15 cellular contexts compared by ENCODE assay signal in genomic region chr17:45388604-45389325, GRCh38.
DNase-seq lines count a peak whose midpoint lies in the region; ATAC-seq and TF ChIP-seq lines count a peak whose summit lies in the region.
"Had no signal": no experiment of that assay in that cellular context is flagged by ENCODE, and none has a peak within 500 bp of the region (broad histone marks: within the 10 kb centered on the region; RNA-seq: fewer than 3 reads in every experiment).

No MANE protein-coding gene starts in this region.

- H3K4me3 Mint-ChIP-seq in activated naive CD8-positive, alpha-beta T cell, result peak overlapping the region; percentile 28
- H3K4me3 Mint-ChIP-seq in activated naive CD8-positive, alpha-beta T cell treated with anti-CD3 and anti-CD28 coated beads, Interleukin-2, amount 50 U/mL, for 24 hours, result no peak overlapping the region

- H3K27ac Mint-ChIP-seq in activated naive CD8-positive, alpha-beta T cell, result no peak overlapping the region
- no peak overlapping the region for H3K27ac Mint-ChIP-seq in activated naive CD8-positive, alpha-beta T cell treated with anti-CD3 and anti-CD28 coated beads, Interleukin-2, amount 50 U/mL, for 24 hours

- H3K4me1 Mint-ChIP-seq in activated naive CD8-positive, alpha-beta T cell (ENCODE audit: low read depth), result peaks cover 15% of the 10 kb centered on the region
- peaks cover 24% of the 10 kb centered on the region for H3K4me1 Mint-ChIP-seq in activated naive CD8-positive, alpha-beta T cell treated with anti-CD3 and anti-CD28 coated beads, Interleukin-2, amount 50 U/mL, for 24 hours

- no peak for DNase-seq in activated naive CD8-positive, alpha-beta T cell treated with anti-CD3 and anti-CD28 coated beads, Interleukin-2, amount 50 U/mL, for 24 hours
- DNase-seq in T1000 (lab: John Stamatoyannopoulos, UW) (peak; percentile 39), fibroblast of mammary gland (ENCODE audit: low read depth) (peak; percentile 71), stromal cell of bone marrow (ENCODE audit: low read depth) (peak; percentile 19), NCI-H1436 (lab: John Stamatoyannopoulos, UW) (no peak), NCI-H146 (lab: John Stamatoyannopoulos, UW) (no peak)
- DNase-seq: activated CD4-positive, alpha-beta T cell treated with anti-CD3 and anti-CD28 coated beads, Interleukin-2, amount 50 U/mL, for 1 hour; COR-L47; GDM1; left ventricle myocardium superior; psoas muscle; SIG-M5 had no signal

- no peak for TF ChIP-seq CTCF in fibroblast of mammary gland (conservative IDR thresholded peaks at IDR 0.05; ENCODE audit: control insufficient read depth, insufficient read depth, low read depth, low read length)

- H3K9me3 Mint-ChIP-seq in activated naive CD8-positive, alpha-beta T cell (ENCODE audit: low read depth), result no peaks in the 10 kb centered on the region
- H3K9me3 Mint-ChIP-seq in activated naive CD8-positive, alpha-beta T cell treated with anti-CD3 and anti-CD28 coated beads, Interleukin-2, amount 50 U/mL, for 24 hours, result no peaks in the 10 kb centered on the region

- H3K36me3 Mint-ChIP-seq in activated naive CD8-positive, alpha-beta T cell, result no peaks in the 10 kb centered on the region
- H3K36me3 Mint-ChIP-seq in activated naive CD8-positive, alpha-beta T cell treated with anti-CD3 and anti-CD28 coated beads, Interleukin-2, amount 50 U/mL, for 24 hours (ENCODE audit: low read depth), result no peaks in the 10 kb centered on the region

- H3K4me3 ChIP-seq in fibroblast of mammary gland (ENCODE audit: control insufficient read depth, low read depth, low read length), result no peak overlapping the region
- H3K4me3 ChIP-seq: psoas muscle, suprapubic skin had no signal

- H3K27me3 Mint-ChIP-seq in activated naive CD8-positive, alpha-beta T cell, result peaks cover 1% of the 10 kb centered on the region
- peaks cover 6% of the 10 kb centered on the region for H3K27me3 Mint-ChIP-seq in activated naive CD8-positive, alpha-beta T cell treated with anti-CD3 and anti-CD28 coated beads, Interleukin-2, amount 50 U/mL, for 24 hours

- no peak for ATAC-seq in activated naive CD8-positive, alpha-beta T cell treated with anti-CD3 and anti-CD28 coated beads, Interleukin-2, amount 50 U/mL, for 24 hours
- no peak for ATAC-seq in GM18861 (IDR thresholded peaks at IDR 0.05; ENCODE audit: unreplicated experiment)
- ATAC-seq: left ventricle myocardium superior, psoas muscle had no signal

Comparison
In these comparisons a context has a peak if more than half of its experiments do, and no peak if none do; other contexts are left out.
1. DNase-seq: peak in T1000 (single experiment), fibroblast of mammary gland (single experiment) and stromal cell of bone marrow (single experiment); none in activated naive CD8-positive, alpha-beta T cell treated with anti-CD3 and anti-CD28 coated beads, Interleukin-2, amount 50 U/mL, for 24 hours (single experiment), NCI-H1436 (single experiment) and NCI-H146 (single experiment).